In the genomic region with DNA sequence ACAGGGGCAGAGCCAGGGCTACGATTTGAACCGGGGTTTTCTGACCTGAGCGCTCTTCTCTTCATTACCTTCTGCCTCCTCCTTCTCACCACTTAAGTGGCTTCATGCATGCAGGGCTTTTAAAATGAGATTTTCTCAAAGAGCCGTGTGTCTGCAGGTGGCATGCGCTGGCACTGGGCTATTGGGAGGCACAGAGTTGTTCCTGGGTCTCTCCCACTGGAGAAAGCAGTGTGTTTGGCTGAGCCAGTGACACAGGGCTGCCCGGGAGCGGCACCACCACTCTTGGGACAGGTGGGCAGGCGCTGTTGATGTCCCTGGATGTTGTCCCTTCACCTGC, we compare ENCODE assay signal across 11 cellular contexts.
DNase-seq lines count a peak whose midpoint lies in the region; ATAC-seq and TF ChIP-seq lines count a peak whose summit lies in the region.
"Had no signal": no experiment of that assay in that cellular context is flagged by ENCODE, and none has a peak within 500 bp of the region (broad histone marks: within the 10 kb centered on the region; RNA-seq: fewer than 3 reads in every experiment).

No MANE protein-coding gene starts in this region.

- H3K27me3 ChIP-seq in tibial nerve = no peaks in the 10 kb centered on the region
- H3K27me3 ChIP-seq: heart left ventricle had no signal

- DNase-seq in activated effector memory CD4-positive, alpha-beta T cell treated with anti-CD3 and anti-CD28 coated beads, Interleukin-2, amount 50 U/mL, for 16 hours = peak; percentile 34
- no peak for DNase-seq in activated effector memory CD4-positive, alpha-beta T cell treated with Interleukin-2 at 50 U/mL for 16 hours
- no peak for DNase-seq in activated T-helper 2 cell treated with anti-CD3 and anti-CD28 coated beads, Interferon-gamma antibody, Interleukin-2, Interleukin-4, amounts not matched to agents 10 μg/mL and 5 μg/mL and 100 μg/mL, durations not matched to agents 14 hours and 24 hours and 36 hours (ENCODE audit: low spot score)
- no peak for DNase-seq in naive B cell
- DNase-seq in tibial nerve (ENCODE audit: low spot score in 2 of 2) = no peak
- no peak for DNase-seq in DMS153 (lab: John Stamatoyannopoulos, UW)
- no peak for DNase-seq in activated T-cell treated with anti-CD3 and anti-CD28 coated beads, Interleukin-2, amount 50 U/mL, for 1 hour
- no peak for DNase-seq in NCI-H1105 (lab: John Stamatoyannopoulos, UW)
- DNase-seq: OCI-M1 had no signal

- H3K27ac ChIP-seq in tibial nerve = peak overlapping the region in 3 of 4 donors; percentile 47 to 72 (median 62)
- H3K27ac ChIP-seq: left ventricle myocardium inferior had no signal

- H3K36me3 ChIP-seq in tibial nerve = peaks cover 0 to 22% (median 0%) of the 10 kb centered on the region in 3 donors

- TF ChIP-seq EP300 in tibial nerve (IDR thresholded peaks at IDR 0.05) = no peak

- no peaks in the 10 kb centered on the region for H3K9me3 Mint-ChIP-seq in activated T-helper 2 cell treated with anti-CD3 and anti-CD28 coated beads, Interferon-gamma antibody, Interleukin-2, Interleukin-4, amounts not matched to agents 10 μg/mL and 5 μg/mL and 100 μg/mL, durations not matched to agents 14 hours and 24 hours and 36 hours
- no peaks in the 10 kb centered on the region for H3K9me3 Mint-ChIP-seq in naive B cell

- WGBS in tibial nerve, 2 donors = 85 to 93% methylated on average over 8 of the region's 8 CpGs

- ATAC-seq in naive B cell (ENCODE audit: low read depth in 2 of 2) = peak in 1 of 2 donors; percentile 10

- no peak overlapping the region for H3K4me3 Mint-ChIP-seq in activated T-helper 2 cell treated with anti-CD3 and anti-CD28 coated beads, Interferon-gamma antibody, Interleukin-2, Interleukin-4, amounts not matched to agents 10 μg/mL and 5 μg/mL and 100 μg/mL, durations not matched to agents 14 hours and 24 hours and 36 hours (ENCODE audit: low read depth)
- peak overlapping the region in 5 of 8 donors; percentile 29 to 70 (median 59) for H3K4me3 Mint-ChIP-seq in naive B cell

- intact Hi-C loops in activated T-helper 2 cell treated with anti-CD3 and anti-CD28 coated beads, Interferon-gamma antibody, Interleukin-2, Interleukin-4, amounts not matched to agents 10 μg/mL and 5 μg/mL and 100 μg/mL, durations not matched to agents 14 hours and 24 hours and 36 hours (cut with micrococcal nuclease) = no loop called here

- H3K27ac Mint-ChIP-seq in activated T-helper 2 cell treated with anti-CD3 and anti-CD28 coated beads, Interferon-gamma antibody, Interleukin-2, Interleukin-4, amounts not matched to agents 10 μg/mL and 5 μg/mL and 100 μg/mL, durations not matched to agents 14 hours and 24 hours and 36 hours = peak overlapping the region; percentile 85
- no peak overlapping the region for H3K27ac Mint-ChIP-seq in naive B cell

- H3K9me3 ChIP-seq in tibial nerve = no peaks in the 10 kb centered on the region
- H3K9me3 ChIP-seq: heart left ventricle, left ventricle myocardium inferior had no signal

- H3K36me3 Mint-ChIP-seq in activated T-helper 2 cell treated with anti-CD3 and anti-CD28 coated beads, Interferon-gamma antibody, Interleukin-2, Interleukin-4, amounts not matched to agents 10 μg/mL and 5 μg/mL and 100 μg/mL, durations not matched to agents 14 hours and 24 hours and 36 hours (ENCODE audit: low read depth) = peaks cover 66% of the 10 kb centered on the region
- H3K36me3 Mint-ChIP-seq in naive B cell = peaks cover 4 to 17% of the 10 kb centered on the region in 2 donors

- TF ChIP-seq POLR2A in tibial nerve (IDR thresholded peaks at IDR 0.05) = no peak

- peaks cover 0 to 16% (median 11%) of the 10 kb centered on the region in 4 donors for H3K4me1 ChIP-seq in tibial nerve
- H3K4me1 ChIP-seq: left ventricle myocardium inferior had no signal

- H3K4me1 Mint-ChIP-seq in activated T-helper 2 cell treated with anti-CD3 and anti-CD28 coated beads, Interferon-gamma antibody, Interleukin-2, Interleukin-4, amounts not matched to agents 10 μg/mL and 5 μg/mL and 100 μg/mL, durations not matched to agents 14 hours and 24 hours and 36 hours (ENCODE audit: low read depth) = peaks cover 64% of the 10 kb centered on the region
- peaks cover 18 to 37% (median 34%) of the 10 kb centered on the region in 3 donors for H3K4me1 Mint-ChIP-seq in naive B cell

- TF ChIP-seq CTCF in tibial nerve (IDR thresholded peaks at IDR 0.05) = no peak

- H3K27me3 Mint-ChIP-seq in activated T-helper 2 cell treated with anti-CD3 and anti-CD28 coated beads, Interferon-gamma antibody, Interleukin-2, Interleukin-4, amounts not matched to agents 10 μg/mL and 5 μg/mL and 100 μg/mL, durations not matched to agents 14 hours and 24 hours and 36 hours (ENCODE audit: low read depth) = no peaks in the 10 kb centered on the region
- no peaks in the 10 kb centered on the region for H3K27me3 Mint-ChIP-seq in naive B cell

- no peak overlapping the region for H3K4me3 ChIP-seq in tibial nerve
- H3K4me3 ChIP-seq: heart left ventricle, left ventricle myocardium inferior had no signal
